1 cellular context compared by ENCODE assay signal in genomic region chr22:46762238-46763050, GRCh38.
A peak's percentile ranks its signal among the peaks of the same experiment; 100 is the strongest.
TF ChIP-seq lines count a peak whose summit lies in the region.

TBC1D22A (plus strand) TSS chr22:46762650; CDS start chr22:46762787, 137 bp downstream.

TF ChIP-seq in K562, 482 proteins besides CTCF, POLR2A, EP300 and RAD21 (continued from another document):
- no peak for TF ChIP-seq THRA (IDR thresholded peaks at IDR 0.05)
- 0 out of 6 replicates have a peak, but pooled peaks of 1 of the 3 experiments have one; percentile 20 for TF ChIP-seq ZBTB11 (CRISPR knock-in tag; IDR thresholded peaks at IDR 0.05)
- peak; percentile 93 for TF ChIP-seq ATF1 (CRISPR knock-in tag; IDR thresholded peaks at IDR 0.05)
- TF ChIP-seq ATF1 (tag; IDR thresholded peaks at IDR 0.05), result peak; percentile 99
- TF ChIP-seq ZNF23 (CRISPR knock-in tag; IDR thresholded peaks at IDR 0.05), result no peak
- TF ChIP-seq FOXP1 (CRISPR knock-in tag; IDR thresholded peaks at IDR 0.05), result 0 out of 2 replicates have a peak, but pooled peaks have one; percentile 22
- TF ChIP-seq PHF21A (IDR thresholded peaks at IDR 0.05; ENCODE audit: borderline replicate concordance, low read depth), result no peak
- TF ChIP-seq NFE2 (IDR thresholded peaks at IDR 0.05; ENCODE audit: low read depth), result peak; percentile 73
- TF ChIP-seq TOE1 (IDR thresholded peaks at IDR 0.05; ENCODE audit: borderline replicate concordance), result no peak
- no peak for TF ChIP-seq TOE1 (CRISPR knock-in tag; IDR thresholded peaks at IDR 0.05; ENCODE audit: borderline replicate concordance, low read depth)
- TF ChIP-seq SIN3A (IDR thresholded peaks at IDR 0.05; ENCODE audit: borderline replicate concordance in 2 of 2, control insufficient read depth in 1 of 2, low read depth in 2 of 2, low read length in 2 of 2), result peak; percentile 87 to 93
- TF ChIP-seq NR2F6 (CRISPR knock-in tag; IDR thresholded peaks at IDR 0.05), result peak; percentile 44; the same call in 1 of the 2 replicates
- TF ChIP-seq SMAD4 (CRISPR knock-in tag; conservative IDR thresholded peaks at IDR 0.05), result peak; percentile 12; the same call in 1 of the 2 replicates
- peak in 1 of 2 experiments; percentile 79; a peak in 2 of 4 replicates for TF ChIP-seq CSDE1 (IDR thresholded peaks at IDR 0.05)
- TF ChIP-seq SNIP1 (IDR thresholded peaks at IDR 0.05; ENCODE audit: low read depth), result no peak
- TF ChIP-seq GTF2E2 (tag; IDR thresholded peaks at IDR 0.05), result peak; percentile 53; the same call in 1 of the 2 replicates
